Comparison of ENCODE assay signal across 15 cellular contexts in the genomic region with DNA sequence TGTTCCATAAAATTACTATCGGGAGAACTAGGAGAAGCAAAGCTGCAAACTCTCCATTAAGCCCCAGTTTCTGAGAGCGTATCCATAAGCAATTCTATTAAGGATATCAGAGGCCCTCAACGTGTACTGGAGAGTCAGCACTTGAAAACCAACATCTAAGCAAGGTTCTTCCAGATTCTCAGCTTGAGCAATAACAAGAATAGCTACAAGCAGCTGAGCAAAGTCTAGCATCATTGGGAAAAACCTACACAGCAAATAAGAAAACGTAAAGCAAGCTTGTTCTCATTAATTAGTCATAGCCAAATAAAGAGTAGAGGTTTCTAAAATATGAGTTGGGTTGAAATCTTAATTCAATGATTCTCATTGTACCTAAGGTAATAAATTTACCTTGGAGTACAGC.
"Had no signal": no experiment of that assay in that cellular context is flagged by ENCODE, and none has a peak within 500 bp of the region (broad histone marks: within the 10 kb centered on the region; RNA-seq: fewer than 3 reads in every experiment).

No MANE protein-coding gene starts in this region.

- H3K36me3 Mint-ChIP-seq: neural progenitor cell had no signal

- DNase-seq: activated CD4-positive, CD25-positive, alpha-beta regulatory T cell; activated effector memory CD4-positive, alpha-beta T cell treated with anti-CD3 and anti-CD28 coated beads, Interleukin-2, amount 50 U/mL, for 16 hours; adrenal gland; dorsolateral prefrontal cortex; erythroblast; islet precursor cell; midbrain; ovary; right lobe of liver; stimulated activated CD4-positive, alpha-beta T cell treated with anti-CD3 and anti-CD28 coated beads, Interleukin-4, amount 100 ng/mL, for 4 hours; stimulated activated CD8-positive, alpha-beta memory T cell treated with anti-CD3 and anti-CD28 coated beads, Interleukin-4, amount 100 ng/mL, for 48 hours had no signal

- H3K9me3 Mint-ChIP-seq: activated naive CD4-positive, alpha-beta T cell treated with anti-CD3 and anti-CD28 coated beads, Interleukin-2, amount 50 U/mL, for 24 hours; neural progenitor cell; type B pancreatic cell had no signal

- H3K4me1 Mint-ChIP-seq: neural progenitor cell had no signal

- H3K27me3 Mint-ChIP-seq: activated naive CD4-positive, alpha-beta T cell treated with anti-CD3 and anti-CD28 coated beads, Interleukin-2, amount 50 U/mL, for 24 hours; stimulated activated naive CD8-positive, alpha-beta T cell treated with anti-CD3 and anti-CD28 coated beads, Interleukin-15, Interleukin-2, amounts not matched to agents 100 ng/mL and 50 ng/mL, for 24 hours; type B pancreatic cell had no signal

- H3K27ac Mint-ChIP-seq: activated naive CD4-positive, alpha-beta T cell treated with anti-CD3 and anti-CD28 coated beads, Interleukin-2, amount 50 U/mL, for 24 hours; neural progenitor cell; stimulated activated naive CD8-positive, alpha-beta T cell treated with anti-CD3 and anti-CD28 coated beads, Interleukin-15, Interleukin-2, amounts not matched to agents 100 ng/mL and 50 ng/mL, for 24 hours; type B pancreatic cell had no signal

- ATAC-seq: right lobe of liver had no signal

- H3K4me3 Mint-ChIP-seq: activated naive CD4-positive, alpha-beta T cell treated with anti-CD3 and anti-CD28 coated beads, Interleukin-2, amount 50 U/mL, for 24 hours; neural progenitor cell; stimulated activated naive CD8-positive, alpha-beta T cell treated with anti-CD3 and anti-CD28 coated beads, Interleukin-15, Interleukin-2, amounts not matched to agents 100 ng/mL and 50 ng/mL, for 24 hours; type B pancreatic cell had no signal
